Comparison of ENCODE assay signal across 14 cellular contexts in genomic region chr15:63978511-63979226, GRCh38.
DNase-seq lines count a peak whose midpoint lies in the region; ATAC-seq and TF ChIP-seq lines count a peak whose summit lies in the region.
"Had no signal": no experiment of that assay in that cellular context is flagged by ENCODE, and none has a peak within 500 bp of the region (broad histone marks: within the 10 kb centered on the region; RNA-seq: fewer than 3 reads in every experiment).

No MANE protein-coding gene starts in this region.

- peak overlapping the region; percentile 42 for H3K27ac ChIP-seq in endodermal cell (ENCODE audit: low read depth, low read length)

- no peaks in the 10 kb centered on the region for H3K4me1 Mint-ChIP-seq in activated T-helper 17 cell treated with anti-CD3 and anti-CD28 coated beads, Interleukin-2, amount 50 U/mL, for 72 hours
- peaks cover 17% of the 10 kb centered on the region for H3K4me1 Mint-ChIP-seq in endodermal cell
- H3K4me1 Mint-ChIP-seq in stimulated activated memory B cell treated with anti-CD40 and anti-IgM and Interleukin-4, amounts not matched to agents 10 μg/mL and 1 μg/mL and 100 μg/mL, for 72 hours = peaks cover 14% of the 10 kb centered on the region
- H3K4me1 Mint-ChIP-seq: activated naive CD8-positive, alpha-beta T cell treated with anti-CD3 and anti-CD28 coated beads, Interleukin-2, amount 10 ng/mL, durations not matched to agents 7 days and 5 days had no signal

- H3K4me3 Mint-ChIP-seq in activated T-helper 17 cell treated with anti-CD3 and anti-CD28 coated beads, Interleukin-2, amount 50 U/mL, for 72 hours = no peak overlapping the region
- no peak overlapping the region for H3K4me3 Mint-ChIP-seq in endodermal cell
- H3K4me3 Mint-ChIP-seq in stimulated activated memory B cell treated with anti-CD40 and anti-IgM and Interleukin-4, amounts not matched to agents 10 μg/mL and 1 μg/mL and 100 μg/mL, for 72 hours = no peak overlapping the region
- H3K4me3 Mint-ChIP-seq: activated naive CD8-positive, alpha-beta T cell treated with anti-CD3 and anti-CD28 coated beads, Interleukin-2, amount 10 ng/mL, durations not matched to agents 7 days and 5 days had no signal

- TF ChIP-seq CTCF in endodermal cell (conservative IDR thresholded peaks at IDR 0.05) = no peak
- no peak for TF ChIP-seq CTCF in mucosa of descending colon (IDR thresholded peaks at IDR 0.05)

- no peaks in the 10 kb centered on the region for H3K9me3 Mint-ChIP-seq in activated T-helper 17 cell treated with anti-CD3 and anti-CD28 coated beads, Interleukin-2, amount 50 U/mL, for 72 hours
- no peaks in the 10 kb centered on the region for H3K9me3 Mint-ChIP-seq in endodermal cell
- H3K9me3 Mint-ChIP-seq in stimulated activated memory B cell treated with anti-CD40 and anti-IgM and Interleukin-4, amounts not matched to agents 10 μg/mL and 1 μg/mL and 100 μg/mL, for 72 hours = no peaks in the 10 kb centered on the region
- H3K9me3 Mint-ChIP-seq: activated naive CD8-positive, alpha-beta T cell treated with anti-CD3 and anti-CD28 coated beads, Interleukin-2, amount 10 ng/mL, durations not matched to agents 7 days and 5 days had no signal

- H3K4me3 ChIP-seq in endodermal cell (ENCODE audit: low read length) = no peak overlapping the region
- no peak overlapping the region for H3K4me3 ChIP-seq in mucosa of descending colon

- H3K4me1 ChIP-seq in endodermal cell (ENCODE audit: control insufficient read depth, insufficient read depth, low read length) = peaks cover 4% of the 10 kb centered on the region
- H3K4me1 ChIP-seq in mucosa of descending colon (ENCODE audit: low read depth) = no peaks in the 10 kb centered on the region

- H3K27me3 Mint-ChIP-seq in activated T-helper 17 cell treated with anti-CD3 and anti-CD28 coated beads, Interleukin-2, amount 50 U/mL, for 72 hours = no peaks in the 10 kb centered on the region
- no peaks in the 10 kb centered on the region for H3K27me3 Mint-ChIP-seq in endodermal cell (ENCODE audit: insufficient read depth)
- no peaks in the 10 kb centered on the region for H3K27me3 Mint-ChIP-seq in stimulated activated memory B cell treated with anti-CD40 and anti-IgM and Interleukin-4, amounts not matched to agents 10 μg/mL and 1 μg/mL and 100 μg/mL, for 72 hours

- H3K27ac Mint-ChIP-seq in activated T-helper 17 cell treated with anti-CD3 and anti-CD28 coated beads, Interleukin-2, amount 50 U/mL, for 72 hours = peak overlapping the region; percentile 5
- H3K27ac Mint-ChIP-seq in endodermal cell = peak overlapping the region; percentile 26
- peak overlapping the region; percentile 2 for H3K27ac Mint-ChIP-seq in stimulated activated memory B cell treated with anti-CD40 and anti-IgM and Interleukin-4, amounts not matched to agents 10 μg/mL and 1 μg/mL and 100 μg/mL, for 72 hours
- H3K27ac Mint-ChIP-seq: activated naive CD8-positive, alpha-beta T cell treated with anti-CD3 and anti-CD28 coated beads, Interleukin-2, amount 10 ng/mL, durations not matched to agents 7 days and 5 days had no signal

- H3K27me3 ChIP-seq in endodermal cell (ENCODE audit: control insufficient read depth, insufficient read depth, low read length, poor library complexity, severe bottlenecking) = no peaks in the 10 kb centered on the region

- H3K9ac ChIP-seq in endodermal cell (ENCODE audit: extremely low read depth, low read length, poor library complexity, severe bottlenecking) = no peak overlapping the region

- 81% methylated on average over 3 to 4 of the region's 4 CpGs for WGBS in endodermal cell (ENCODE audit: insufficient coverage in 1 of 2, insufficient read length in 1 of 2), 2 experiments

- intact Hi-C loops in mucosa of descending colon (cut with DNase I, micrococcal nuclease) = no loop called here

- H3K36me3 Mint-ChIP-seq in activated T-helper 17 cell treated with anti-CD3 and anti-CD28 coated beads, Interleukin-2, amount 50 U/mL, for 72 hours (ENCODE audit: low read depth) = no peaks in the 10 kb centered on the region
- H3K36me3 Mint-ChIP-seq in endodermal cell (ENCODE audit: low read depth) = no peaks in the 10 kb centered on the region
- peaks cover 15% of the 10 kb centered on the region for H3K36me3 Mint-ChIP-seq in stimulated activated memory B cell treated with anti-CD40 and anti-IgM and Interleukin-4, amounts not matched to agents 10 μg/mL and 1 μg/mL and 100 μg/mL, for 72 hours
- H3K36me3 Mint-ChIP-seq: activated naive CD8-positive, alpha-beta T cell treated with anti-CD3 and anti-CD28 coated beads, Interleukin-2, amount 10 ng/mL, durations not matched to agents 7 days and 5 days had no signal

- DNase-seq in endodermal cell (peak; percentile 42), mucosa of descending colon (peak in 1 of 3 donors; percentile 19), NCI-H1694 treated with DMSO at 0.1 percent for 48 hours (lab: John Stamatoyannopoulos, UW) (no peak), GOT3 (lab: John Stamatoyannopoulos, UW) (no peak), COLO668 (lab: John Stamatoyannopoulos, UW; ENCODE audit: unreplicated experiment) (no peak)
- DNase-seq: activated naive CD8-positive, alpha-beta T cell treated with anti-CD3 and anti-CD28 coated beads, Interleukin-2, amount 10 ng/mL, durations not matched to agents 7 days and 5 days; activated T-cell treated with anti-CD3 and anti-CD28 coated beads, Interleukin-2, amount 50 U/mL, for 1 hour; central memory CD4-positive, alpha-beta T cell; NCI-H2029; RPMI8226; stimulated activated CD4-positive, alpha-beta T cell treated with anti-CD3 and anti-CD28 coated beads, Interleukin-4, amount 100 ng/mL, for 24 hours; T-helper 2 cell had no signal

- H3K36me3 ChIP-seq in endodermal cell (ENCODE audit: control insufficient read depth, insufficient read depth, low read length) (no peaks in the 10 kb centered on the region), mucosa of descending colon (ENCODE audit: low read depth) (no peaks in the 10 kb centered on the region)

- H3K9me3 ChIP-seq in endodermal cell (ENCODE audit: control insufficient read depth, low read length) (peaks cover 12% of the 10 kb centered on the region), mucosa of descending colon (no peaks in the 10 kb centered on the region)

- no peak for ATAC-seq in activated T-helper 17 cell treated with anti-CD3 and anti-CD28 coated beads, Interleukin-2, amount 50 U/mL, for 72 hours (replicated peaks)
- peak; percentile 77 for ATAC-seq in mucosa of descending colon
- no peak for ATAC-seq in stimulated activated memory B cell treated with anti-CD40 and anti-IgM and Interleukin-4, amounts not matched to agents 10 μg/mL and 1 μg/mL and 100 μg/mL, for 72 hours
